Comparison of ENCODE assay signal across 1 cellular context in the genomic region with DNA sequence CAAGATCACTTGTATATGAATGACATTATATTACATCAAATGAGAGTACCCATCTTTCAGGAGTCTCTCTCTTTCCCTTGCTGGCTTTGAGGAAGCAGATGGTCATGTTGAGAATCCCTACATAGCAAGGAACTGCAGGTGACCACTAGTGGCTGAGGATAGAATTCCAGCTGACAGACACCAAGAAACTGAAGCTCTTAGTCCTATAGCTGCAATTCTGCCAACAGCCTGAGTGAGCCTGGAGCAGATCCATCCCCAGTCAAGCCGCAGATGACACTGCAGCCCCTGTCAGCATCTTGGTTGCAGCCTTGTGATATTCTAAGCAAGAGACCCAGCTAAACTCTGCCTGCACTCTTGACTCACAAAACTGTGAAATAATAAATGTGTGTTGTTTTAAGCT.
A peak's percentile ranks its signal among the peaks of the same experiment; 100 is the strongest.
TF ChIP-seq lines count a peak whose summit lies in the region.

No MANE protein-coding gene starts in this region.

TF ChIP-seq in GM23338, 12 proteins besides CTCF, POLR2A, EP300 and RAD21:
- TF ChIP-seq, protein P1, sequence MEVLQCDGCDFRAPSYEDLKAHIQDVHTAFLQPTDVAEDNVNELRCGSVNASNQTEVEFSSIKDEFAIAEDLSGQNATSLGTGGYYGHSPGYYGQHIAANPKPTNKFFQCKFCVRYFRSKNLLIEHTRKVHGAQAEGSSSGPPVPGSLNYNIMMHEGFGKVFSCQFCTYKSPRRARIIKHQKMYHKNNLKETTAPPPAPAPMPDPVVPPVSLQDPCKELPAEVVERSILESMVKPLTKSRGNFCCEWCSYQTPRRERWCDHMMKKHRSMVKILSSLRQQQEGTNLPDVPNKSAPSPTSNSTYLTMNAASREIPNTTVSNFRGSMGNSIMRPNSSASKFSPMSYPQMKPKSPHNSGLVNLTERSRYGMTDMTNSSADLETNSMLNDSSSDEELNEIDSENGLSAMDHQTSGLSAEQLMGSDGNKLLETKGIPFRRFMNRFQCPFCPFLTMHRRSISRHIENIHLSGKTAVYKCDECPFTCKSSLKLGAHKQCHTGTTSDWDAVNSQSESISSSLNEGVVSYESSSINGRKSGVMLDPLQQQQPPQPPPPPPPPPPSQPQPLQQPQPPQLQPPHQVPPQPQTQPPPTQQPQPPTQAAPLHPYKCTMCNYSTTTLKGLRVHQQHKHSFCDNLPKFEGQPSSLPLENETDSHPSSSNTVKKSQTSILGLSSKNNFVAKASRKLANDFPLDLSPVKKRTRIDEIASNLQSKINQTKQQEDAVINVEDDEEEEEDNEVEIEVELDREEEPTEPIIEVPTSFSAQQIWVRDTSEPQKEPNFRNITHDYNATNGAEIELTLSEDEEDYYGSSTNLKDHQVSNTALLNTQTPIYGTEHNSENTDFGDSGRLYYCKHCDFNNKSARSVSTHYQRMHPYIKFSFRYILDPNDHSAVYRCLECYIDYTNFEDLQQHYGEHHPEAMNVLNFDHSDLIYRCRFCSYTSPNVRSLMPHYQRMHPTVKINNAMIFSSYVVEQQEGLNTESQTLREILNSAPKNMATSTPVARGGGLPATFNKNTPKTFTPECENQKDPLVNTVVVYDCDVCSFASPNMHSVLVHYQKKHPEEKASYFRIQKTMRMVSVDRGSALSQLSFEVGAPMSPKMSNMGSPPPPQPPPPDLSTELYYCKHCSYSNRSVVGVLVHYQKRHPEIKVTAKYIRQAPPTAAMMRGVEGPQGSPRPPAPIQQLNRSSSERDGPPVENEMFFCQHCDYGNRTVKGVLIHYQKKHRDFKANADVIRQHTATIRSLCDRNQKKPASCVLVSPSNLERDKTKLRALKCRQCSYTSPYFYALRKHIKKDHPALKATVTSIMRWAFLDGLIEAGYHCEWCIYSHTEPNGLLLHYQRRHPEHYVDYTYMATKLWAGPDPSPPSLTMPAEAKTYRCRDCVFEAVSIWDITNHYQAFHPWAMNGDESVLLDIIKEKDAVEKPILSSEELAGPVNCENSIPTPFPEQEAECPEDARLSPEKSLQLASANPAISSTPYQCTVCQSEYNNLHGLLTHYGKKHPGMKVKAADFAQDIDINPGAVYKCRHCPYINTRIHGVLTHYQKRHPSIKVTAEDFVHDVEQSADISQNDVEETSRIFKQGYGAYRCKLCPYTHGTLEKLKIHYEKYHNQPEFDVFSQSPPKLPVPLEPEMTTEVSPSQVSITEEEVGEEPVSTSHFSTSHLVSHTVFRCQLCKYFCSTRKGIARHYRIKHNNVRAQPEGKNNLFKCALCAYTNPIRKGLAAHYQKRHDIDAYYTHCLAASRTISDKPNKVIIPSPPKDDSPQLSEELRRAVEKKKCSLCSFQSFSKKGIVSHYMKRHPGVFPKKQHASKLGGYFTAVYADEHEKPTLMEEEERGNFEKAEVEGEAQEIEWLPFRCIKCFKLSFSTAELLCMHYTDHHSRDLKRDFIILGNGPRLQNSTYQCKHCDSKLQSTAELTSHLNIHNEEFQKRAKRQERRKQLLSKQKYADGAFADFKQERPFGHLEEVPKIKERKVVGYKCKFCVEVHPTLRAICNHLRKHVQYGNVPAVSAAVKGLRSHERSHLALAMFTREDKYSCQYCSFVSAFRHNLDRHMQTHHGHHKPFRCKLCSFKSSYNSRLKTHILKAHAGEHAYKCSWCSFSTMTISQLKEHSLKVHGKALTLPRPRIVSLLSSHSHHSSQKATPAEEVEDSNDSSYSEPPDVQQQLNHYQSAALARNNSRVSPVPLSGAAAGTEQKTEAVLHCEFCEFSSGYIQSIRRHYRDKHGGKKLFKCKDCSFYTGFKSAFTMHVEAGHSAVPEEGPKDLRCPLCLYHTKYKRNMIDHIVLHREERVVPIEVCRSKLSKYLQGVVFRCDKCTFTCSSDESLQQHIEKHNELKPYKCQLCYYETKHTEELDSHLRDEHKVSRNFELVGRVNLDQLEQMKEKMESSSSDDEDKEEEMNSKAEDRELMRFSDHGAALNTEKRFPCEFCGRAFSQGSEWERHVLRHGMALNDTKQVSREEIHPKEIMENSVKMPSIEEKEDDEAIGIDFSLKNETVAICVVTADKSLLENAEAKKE (CRISPR knock-in tag; IDR thresholded peaks at IDR 0.05) = 0 out of 2 replicates have a peak, but pooled peaks have one; percentile 32
- no peak for TF ChIP-seq JUNB (IDR thresholded peaks at IDR 0.05; ENCODE audit: unreplicated experiment)
